ENCODE assay signal across 13 cellular contexts in the genomic region with DNA sequence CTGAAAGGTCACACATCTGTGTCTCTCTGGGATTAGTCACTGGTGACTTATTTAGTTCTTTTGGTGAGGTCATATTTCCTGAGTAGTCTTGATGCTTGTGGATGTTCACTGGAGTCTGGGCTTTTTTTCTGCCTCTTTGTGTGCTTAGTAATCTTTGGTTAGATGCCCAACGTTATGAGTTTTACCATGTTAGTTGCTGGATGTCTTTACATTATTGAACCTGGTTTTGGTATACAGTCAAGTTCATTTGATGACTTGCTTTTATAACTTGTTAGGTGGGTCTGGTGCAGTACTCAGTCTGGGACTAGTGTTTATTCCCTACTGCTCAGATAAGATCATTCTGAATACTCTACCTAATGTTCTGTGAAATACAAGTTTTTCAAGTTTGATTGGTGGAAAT. TPM values are rescaled to one million over a fixed set of nuclear protein-coding genes. Genes with fewer than 3 reads are reported as not detected.
DNase-seq lines count a peak whose midpoint lies in the region; ATAC-seq, FAIRE-seq and TF ChIP-seq lines count a peak whose summit lies in the region.
"Had no signal": no experiment of that assay in that cellular context is flagged by ENCODE, and none has a peak within 500 bp of the region (broad histone marks: within the 10 kb centered on the region; RNA-seq: fewer than 3 reads in every experiment).

No MANE protein-coding gene starts in this region.

- no peak for TF ChIP-seq POLR2A in H54 (IDR thresholded peaks at IDR 0.05; ENCODE audit: low read depth, low read length)

- ATAC-seq in activated B cell treated with CpG ODN at 0.5 μM for 24 hours (ENCODE audit: low read depth) (peak; percentile 66), GM19455 (IDR thresholded peaks at IDR 0.05; ENCODE audit: unreplicated experiment) (no peak), GM19452 (IDR thresholded peaks at IDR 0.05; ENCODE audit: unreplicated experiment) (no peak)

- peaks cover 7% of the 10 kb centered on the region for H3K4me1 Mint-ChIP-seq in activated B cell treated with CpG ODN at 0.5 μM for 24 hours

- no peak for TF ChIP-seq CTCF in activated B cell treated with CpG ODN at 0.5 μM for 24 hours (IDR thresholded peaks at IDR 0.05)

- POLR2A ChIA-PET in activated B cell treated with CpG ODN at 0.5 μM for 24 hours (lab: Charles Lee) = no interaction called here

- peak; percentile 74 for DNase-seq in AG08395 (ENCODE audit: low spot score)
- peak; percentile 6 for DNase-seq in H54 (ENCODE audit: insufficient read length, low spot score)
- no peak for DNase-seq in activated B cell treated with CpG ODN at 0.5 μM for 24 hours
- DNase-seq in glomerular visceral epithelial cell (ENCODE audit: extremely low spot score) = peak; percentile 31
- DNase-seq in NCI-H2029 treated with DMSO at 0.1 percent for 48 hours (lab: John Stamatoyannopoulos, UW) = no peak
- no peak for DNase-seq in hippocampal formation (lab: John Stamatoyannopoulos, UW)
- DNase-seq: activated effector memory CD4-positive, alpha-beta T cell treated with anti-CD3 and anti-CD28 coated beads, Interleukin-2, amount 50 U/mL, for 16 hours; Calu3; substantia nigra had no signal

- intact Hi-C loops in activated B cell treated with CpG ODN at 0.5 μM for 24 hours (cut with micrococcal nuclease) = loop anchor here (5.0 kb wide), 1 partner anchor 35 kb away; no protein-coding TSS in a partner anchor

- peak overlapping the region; percentile 10 for H3K27ac Mint-ChIP-seq in activated B cell treated with CpG ODN at 0.5 μM for 24 hours
- H3K27ac Mint-ChIP-seq: neural progenitor cell had no signal

- FAIRE-seq in H54 (lab: Jason Lieb, UNC) = peak; percentile 96
- FAIRE-seq: TTC549 had no signal

- peaks cover 17% of the 10 kb centered on the region for H3K9me3 Mint-ChIP-seq in activated B cell treated with CpG ODN at 0.5 μM for 24 hours

- no peaks in the 10 kb centered on the region for H3K27me3 Mint-ChIP-seq in activated B cell treated with CpG ODN at 0.5 μM for 24 hours

- H3K36me3 Mint-ChIP-seq in activated B cell treated with CpG ODN at 0.5 μM for 24 hours (ENCODE audit: low read depth) = peaks cover 4% of the 10 kb centered on the region

- no peak overlapping the region for H3K4me3 Mint-ChIP-seq in activated B cell treated with CpG ODN at 0.5 μM for 24 hours
- H3K4me3 Mint-ChIP-seq: neural progenitor cell had no signal

- CTCF ChIA-PET in activated B cell treated with CpG ODN at 0.5 μM for 24 hours (lab: Charles Lee) = no interaction called here

RNA-seq across cellular contexts. Expression of gene SLC37A2, which starts 26.2 kb away (rescaled TPM):
- total RNA-seq in activated B cell treated with CpG ODN at 0.5 μM for 24 hours = 21.3 and 27.5 TPM in 2 replicates

Comparison
In these comparisons a context has a peak if more than half of its experiments do, and no peak if none do; other contexts are left out.
1. DNase-seq: peak in AG08395 (single experiment), H54 (single experiment) and glomerular visceral epithelial cell (single experiment); none in activated B cell treated with CpG ODN at 0.5 μM for 24 hours (single experiment), NCI-H2029 treated with DMSO at 0.1 percent for 48 hours (single experiment) and hippocampal formation (0 of 2).